ENCODE assay signal across 27 cellular contexts in the genomic region with DNA sequence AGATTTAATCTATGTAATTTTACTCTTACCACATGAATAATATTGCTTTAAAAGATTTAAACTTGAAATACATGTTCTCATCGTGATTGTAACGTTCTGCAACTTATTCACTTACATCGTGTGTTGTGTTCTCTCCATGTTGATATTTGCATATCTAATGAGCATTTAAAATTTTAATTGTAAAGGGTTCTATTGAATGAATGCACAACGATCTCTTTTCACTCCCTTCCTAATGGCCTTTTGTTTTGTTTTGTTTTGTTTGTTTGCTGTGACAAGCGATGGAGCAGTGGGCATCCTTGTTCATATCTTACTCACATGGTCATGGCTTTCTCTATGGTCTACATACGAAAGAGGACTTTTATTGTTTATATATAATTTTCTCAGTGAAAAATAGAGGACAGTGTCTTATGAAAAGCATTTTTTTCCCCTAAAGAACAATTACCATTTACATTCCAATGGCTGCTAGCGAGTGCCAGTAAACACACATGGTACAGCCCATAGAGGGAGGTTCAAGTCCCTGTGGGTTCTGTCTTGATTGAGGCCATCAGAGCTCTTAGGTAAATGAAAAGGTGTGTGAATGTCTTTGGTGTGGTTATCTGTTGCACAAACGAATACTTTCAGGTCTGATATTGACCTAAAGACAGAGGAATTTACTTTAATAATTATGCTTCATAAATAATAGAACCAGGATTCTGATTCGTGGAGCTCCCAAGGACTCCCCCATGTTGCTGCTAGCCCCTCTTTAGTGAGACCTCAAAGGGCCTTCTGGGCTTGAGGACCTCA. TPM values are rescaled to one million over a fixed set of nuclear protein-coding genes. Genes with fewer than 3 reads are reported as not detected.
DNase-seq lines count a peak whose midpoint lies in the region; ATAC-seq, FAIRE-seq and TF ChIP-seq lines count a peak whose summit lies in the region.
"Had no signal": no experiment of that assay in that cellular context is flagged by ENCODE, and none has a peak within 500 bp of the region (broad histone marks: within the 10 kb centered on the region; RNA-seq: fewer than 3 reads in every experiment).

No MANE protein-coding gene starts in this region.

- DNase-seq in Ammon's horn (ENCODE audit: low spot score) = peak; percentile 76
- no peak for DNase-seq in dorsolateral prefrontal cortex
- DNase-seq in HepG2 (ENCODE audit: low spot score) = peak; percentile 69
- peak; percentile 82 for DNase-seq in putamen (ENCODE audit: low spot score)
- DNase-seq in transverse colon = no peak
- no peak for DNase-seq in islet precursor cell
- no peak for DNase-seq in NCI-H510A (lab: John Stamatoyannopoulos, UW)
- DNase-seq in ecto neural progenitor cell (ENCODE audit: low spot score) = no peak
- DNase-seq: 8988T; C1 segment of cervical spinal cord; CD8-positive, alpha-beta T cell; DMS153; H9; HFFc6; Karpas-422; MV-4-11; NCI-H1105 treated with DMSO at 0.1 percent for 48 hours; NCI-H2029 treated with DMSO at 0.1 percent for 48 hours; NCI-H2171; NCI-H345; NCI-H524 treated with DMSO at 0.1 percent for 48 hours; NCI-H82; OCI-M1; Right ventricle myocardium superior had no signal

- H3K27me3 ChIP-seq in dorsolateral prefrontal cortex (no peaks in the 10 kb centered on the region), HepG2 (ENCODE audit: control insufficient read depth in 1 of 2, insufficient read depth in 2 of 2, low read length in 2 of 2) (no peaks in the 10 kb centered on the region), transverse colon (no peaks in the 10 kb centered on the region)

- TF ChIP-seq EP300 in HepG2 (IDR thresholded peaks at IDR 0.05; ENCODE audit: low read depth in 2 of 2, low read length in 2 of 2) (peak in 1 of 2 experiments; percentile 18; a peak in 1 of 4 replicates), HepG2 (CRISPR knock-in tag; IDR thresholded peaks at IDR 0.05; ENCODE audit: borderline replicate concordance) (no peak), transverse colon (IDR thresholded peaks at IDR 0.05; ENCODE audit: low read depth) (no peak)

- H3K79me2 ChIP-seq in HepG2 (ENCODE audit: insufficient read depth, low read length) = no peaks in the 10 kb centered on the region

- POLR2A ChIA-PET in HepG2 (lab: Yijun Ruan, JAX) = interaction anchor here (0.9 to 2.8 kb wide), 8 partner anchors 20 to 71 kb away, joined by 3 to 21 read pairs (median 8); partner anchors contain the start of gene PLEKHA1

- in situ Hi-C loops in HepG2 (cut with HindIII; ENCODE audit: extremely low pct_ligation_motif_present, low pct_unique_long_range_greater_than_20kb) = no loop called here
- in situ Hi-C loops in transverse colon (cut with MboI; ENCODE audit: low pct_ligation_motif_present in 1 of 4, low pct_unique_long_range_greater_than_20kb in 1 of 4, low sequenced_read_pairs in 3 of 4) = loop anchor here in 1 of 4 donors (10.0 kb wide), 1 partner anchor 131 kb away; no protein-coding TSS in a partner anchor

- H2AFZ ChIP-seq in HepG2 (ENCODE audit: low read length) = no peak overlapping the region

- H3K4me3 ChIP-seq in dorsolateral prefrontal cortex (peak overlapping the region in 1 of 59 donors; percentile 10), HepG2 (replicated peaks in 1 of 3; ENCODE audit: insufficient read depth in 1 of 3, low read depth in 2 of 3, low read length in 3 of 3) (peak overlapping the region in 1 of 3 experiments; percentile 19; a peak in 1 of 6 replicates), transverse colon (no peak overlapping the region)

- CTCF ChIA-PET in HepG2 (lab: Yijun Ruan, JAX; ENCODE audit: low intra/inter-chr PET ratio, low total read pairs) = no interaction called here

- peak; percentile 5; the same call in 1 of the 3 replicates for ATAC-seq in HepG2
- ATAC-seq: CD8-positive, alpha-beta T cell had no signal

- peak overlapping the region; percentile 40 for H3K9ac ChIP-seq in HepG2 (ENCODE audit: insufficient read depth, low read depth, low read length)

- H3K27ac ChIP-seq in dorsolateral prefrontal cortex (peak overlapping the region; percentile 20 to 100 (median 94)), HepG2 (ENCODE audit: extremely low read length, insufficient read depth, low read length) (peak overlapping the region; percentile 84), transverse colon (no peak overlapping the region)

- H3K9me3 ChIP-seq in HepG2 (ENCODE audit: low read length) (peaks cover 5% of the 10 kb centered on the region; the same call in 1 of the 2 replicates), transverse colon (peaks cover 0 to 5% of the 10 kb centered on the region in 2 donors)

- H4K20me1 ChIP-seq in HepG2 (ENCODE audit: insufficient read depth, low read length) = no peaks in the 10 kb centered on the region

- no peak for FAIRE-seq in HepG2 (lab: Jason Lieb, UNC)
- FAIRE-seq: GM12892 had no signal

- H3K4me1 ChIP-seq in HepG2 (ENCODE audit: insufficient read depth, low read length) (peaks cover 92% of the 10 kb centered on the region), transverse colon (peaks cover 1 to 17% (median 8%) of the 10 kb centered on the region in 4 donors)

- no peak for TF ChIP-seq RAD21 in HepG2 (CRISPR knock-in tag; IDR thresholded peaks at IDR 0.05)

- no peak for TF ChIP-seq POLR2A in HepG2 (IDR thresholded peaks at IDR 0.05; ENCODE audit: insufficient read depth in 1 of 2, low read depth in 2 of 2, low read length in 2 of 2)
- no peak for TF ChIP-seq POLR2A in transverse colon (IDR thresholded peaks at IDR 0.05)

- WGBS in HepG2 (ENCODE audit: low lambda C conversion rate) = 72% methylated on average over 9 of the region's 9 CpGs
- WGBS in transverse colon (ENCODE audit: low coverage in 1 of 2), 2 donors = 76 to 78% methylated on average over 7 to 9 of the region's 9 CpGs

- H3K36me3 ChIP-seq in HepG2 (replicated peaks in 1 of 2; ENCODE audit: control insufficient read depth in 1 of 2, insufficient read depth in 2 of 2, low read length in 2 of 2) = no peaks in the 10 kb centered on the region
- no peaks in the 10 kb centered on the region for H3K36me3 ChIP-seq in transverse colon

- TSS peak; percentile 94 for BruUV-seq in HepG2 (replicated peaks; lab: Mats Ljungman, UMichigan)

- TF ChIP-seq CTCF in dorsolateral prefrontal cortex (IDR thresholded peaks at IDR 0.05 in 54 of 56, conservative IDR thresholded peaks at IDR 0.05 in 2 of 56; ENCODE audit: low read depth in 1 of 56, partially characterized antibody in 56 of 56) (no peak), HepG2 (CRISPR knock-in tag; IDR thresholded peaks at IDR 0.05) (no peak), transverse colon (IDR thresholded peaks at IDR 0.05) (no peak)

- peak overlapping the region; percentile 60 for H3K4me2 ChIP-seq in HepG2 (ENCODE audit: low read depth, low read length)

- intact Hi-C loops in dorsolateral prefrontal cortex (cut with DNase I) (loop anchor here in 1 of 2 donors (1.0 kb wide), 1 partner anchor 28 kb away; no protein-coding TSS in a partner anchor), HepG2 (cut with micrococcal nuclease; ENCODE audit: unreplicated experiment) (no loop called here), transverse colon (cut with DNase I; ENCODE audit: low total_unique reads) (no loop called here)

TF ChIP-seq in HepG2, 621 proteins besides CTCF, POLR2A, EP300 and RAD21 (continues in another document):
- TF ChIP-seq ZNF792 (CRISPR knock-in tag; IDR thresholded peaks at IDR 0.05) = 0 out of 2 replicates have a peak, but pooled peaks have one; percentile 2
- TF ChIP-seq MTF1 (CRISPR knock-in tag; IDR thresholded peaks at IDR 0.05) = no peak
- TF ChIP-seq, protein P1, sequence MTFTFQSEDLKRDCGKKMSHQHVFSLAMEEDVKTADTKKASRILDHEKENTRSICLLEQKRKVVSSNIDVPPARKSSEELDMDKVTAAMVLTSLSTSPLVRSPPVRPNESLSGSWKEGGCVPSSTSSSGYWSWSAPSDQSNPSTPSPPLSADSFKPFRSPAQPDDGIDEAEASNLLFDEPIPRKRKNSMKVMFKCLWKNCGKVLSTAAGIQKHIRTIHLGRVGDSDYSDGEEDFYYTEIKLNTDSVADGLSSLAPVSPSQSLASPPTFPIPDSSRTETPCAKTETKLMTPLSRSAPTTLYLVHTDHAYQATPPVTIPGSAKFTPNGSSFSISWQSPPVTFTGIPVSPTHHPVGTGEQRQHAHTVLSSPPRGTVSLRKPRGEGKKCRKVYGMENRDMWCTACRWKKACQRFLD (CRISPR knock-in tag; IDR thresholded peaks at IDR 0.05; ENCODE audit: borderline replicate concordance) = no peak
- no peak; the same call in 1 of the 2 replicates for TF ChIP-seq CHD4 (IDR thresholded peaks at IDR 0.05; ENCODE audit: borderline replicate concordance, low read length)
- TF ChIP-seq HMG20B (CRISPR knock-in tag; conservative IDR thresholded peaks at IDR 0.05) = 0 out of 2 replicates have a peak, but pooled peaks have one; percentile 30
- no peak for TF ChIP-seq SOX13 (IDR thresholded peaks at IDR 0.05)
- TF ChIP-seq SOX13 (CRISPR knock-in tag; conservative IDR thresholded peaks at IDR 0.05 in 1 of 2, IDR thresholded peaks at IDR 0.05 in 1 of 2) = peak in 1 of 2 experiments; percentile 32; a peak in 1 of 4 replicates
- no peak for TF ChIP-seq ZNF777 (CRISPR knock-in tag; IDR thresholded peaks at IDR 0.05)

RNA-seq across cellular contexts. Expression of gene BTBD16, which starts 32.4 kb away (rescaled TPM):
- total RNA-seq in dorsolateral prefrontal cortex (10 to 100 TPM in 1 of 120 experiments, 1 to 10 TPM in 86, under 1 TPM in 19, not detected in 14; 0.33 to 16.6 (median 2.3) TPM), HepG2 (2016; rRNA removed; fragmentation: Illumina TruSeq; extraction: Trizol) (3.6 and 5.0 TPM in 2 replicates), transverse colon (not detected)
- 7.2 and 7.4 TPM in 2 replicates for total RNA-seq in HepG2 (2016; cell fraction: cytosol; rRNA removed; fragmentation: Illumina TruSeq; extraction: Trizol; ENCODE audit: low read depth)
- total RNA-seq in HepG2 (2016; cell fraction: insoluble cytoplasmic fraction; rRNA removed; fragmentation: Illumina TruSeq; extraction: Trizol) = 4.0 and 4.7 TPM in 2 replicates
- total RNA-seq in HepG2 (2016; cell fraction: membrane; rRNA removed; fragmentation: Illumina TruSeq; extraction: Trizol) = 7.3 and 8.5 TPM in 2 replicates
- total RNA-seq in HepG2 (2016; cell fraction: nucleus; rRNA removed; fragmentation: Illumina TruSeq; extraction: Trizol) = 3.1 and 3.4 TPM in 2 replicates
- 8.0 and 11.9 TPM in 2 replicates for polyA plus RNA-seq in HepG2 (2011; rRNA removed)
- 8.3 and 9.7 TPM in 2 replicates for polyA plus RNA-seq in HepG2 (2011; cell fraction: cytosol; rRNA removed)
- polyA plus RNA-seq in HepG2 (2011; cell fraction: nucleus; rRNA removed) = 5.4 and 5.5 TPM in 2 replicates
- 7.8 and 9.0 TPM in 2 replicates for polyA plus RNA-seq in HepG2 (2012)
- 13.5 and 16.1 TPM in 2 replicates for polyA plus RNA-seq in HepG2 (2016; cell fraction: cytosol; fragmentation: Illumina TruSeq; extraction: Trizol; ENCODE audit: low read depth)
- polyA plus RNA-seq in HepG2 (2016; cell fraction: insoluble cytoplasmic fraction; fragmentation: Illumina TruSeq; extraction: Trizol; ENCODE audit: low read depth) = 10.5 and 11.7 TPM in 2 replicates
- polyA plus RNA-seq in HepG2 (2016; cell fraction: membrane; fragmentation: Illumina TruSeq; extraction: Trizol; ENCODE audit: low read depth) = 14.2 and 14.7 TPM in 2 replicates
- 6.5 and 6.6 TPM in 2 replicates for polyA plus RNA-seq in HepG2 (2016; cell fraction: nucleus; fragmentation: Illumina TruSeq; extraction: Trizol; ENCODE audit: insufficient read depth, low read depth)
- 0.44 and 32.3 TPM in 2 replicates for polyA minus RNA-seq in HepG2 (2011; rRNA and poly(A)+ RNA removed; ENCODE audit: low replicate concordance)
- polyA minus RNA-seq in HepG2 (2011; cell fraction: cytosol; rRNA and poly(A)+ RNA removed) = 2.9 and 6.7 TPM in 2 replicates
- polyA minus RNA-seq in HepG2 (2011; cell fraction: nucleus; rRNA and poly(A)+ RNA removed) = 8.0 and 8.9 TPM in 2 replicates
- total RNA-seq: CD8-positive, alpha-beta T cell; G401; H9; HFFc6; Right ventricle myocardium superior; RPMI7951 had no signal

Comparison
In these comparisons a context has a peak if more than half of its experiments do, and no peak if none do; other contexts are left out.
1. DNase-seq: peak in Ammon's horn (single experiment), HepG2 (single experiment) and putamen (single experiment); none in dorsolateral prefrontal cortex (0 of 10), transverse colon (single experiment), islet precursor cell (single experiment), NCI-H510A (single experiment) and ecto neural progenitor cell (single experiment).
2. H3K27ac ChIP-seq: peak in dorsolateral prefrontal cortex (59 of 59) and HepG2 (single experiment); none in transverse colon (0 of 4).